21 cellular contexts compared by ENCODE assay signal in genomic region chr9:17481565-17481964, GRCh38.
DNase-seq lines count a peak whose midpoint lies in the region; ATAC-seq lines count a peak whose summit lies in the region.
"Had no signal": no experiment of that assay in that cellular context is flagged by ENCODE, and none has a peak within 500 bp of the region (broad histone marks: within the 10 kb centered on the region; RNA-seq: fewer than 3 reads in every experiment).

No MANE protein-coding gene starts in this region.

- H3K4me3 ChIP-seq in H7 (ENCODE audit: insufficient read depth, low read depth, low read length), result no peak overlapping the region
- H3K4me3 ChIP-seq: breast epithelium, esophagus squamous epithelium, SJCRH30, skin epidermis had no signal

- H3K27me3 ChIP-seq in H7 (ENCODE audit: control insufficient read depth, insufficient read depth, low read length), result no peaks in the 10 kb centered on the region
- H3K27me3 ChIP-seq: BE2C, breast epithelium, esophagus squamous epithelium, SJCRH30 had no signal

- no peak for ATAC-seq in GM19324 (IDR thresholded peaks at IDR 0.05; ENCODE audit: low FRiP score, unreplicated experiment)
- ATAC-seq: T-cell had no signal

- DNase-seq in AG20443 (ENCODE audit: low spot score) (peak; percentile 3), H7 (peak; percentile 5), RPMI7951 (ENCODE audit: low read depth) (peak; percentile 2), iPS-NIHi7 (ENCODE audit: extremely low spot score) (peak; percentile 19), nucleus accumbens (lab: John Stamatoyannopoulos, UW) (no peak), NCI-H774 (lab: John Stamatoyannopoulos, UW) (no peak)
- no peak for DNase-seq in activated CD8-positive, alpha-beta memory T cell treated with anti-CD3 and anti-CD28 coated beads, Interleukin-2, amount 50 U/mL, for 4 hours
- DNase-seq: activated CD4-positive, alpha-beta T cell treated with anti-CD3 and anti-CD28 coated beads for 48 hours; activated naive CD4-positive, alpha-beta T cell treated with anti-CD3 and anti-CD28 coated beads for 36 hours; activated T-cell treated with anti-CD3 and anti-CD28 coated beads, Interleukin-2, amount 50 U/mL, for 48 hours; BE2C; esophagus squamous epithelium; kidney glomerular epithelial cell; NCI-H146; NCI-H510A; SJCRH30; stimulated activated CD4-positive, alpha-beta T cell treated with anti-CD3 and anti-CD28 coated beads, Interleukin-2, amount 100 ng/mL, for 24 hours; T-cell had no signal

- no peaks in the 10 kb centered on the region for H3K36me3 ChIP-seq in H7 (replicated peaks; ENCODE audit: control insufficient read depth, insufficient read depth, low read length)
- H3K36me3 ChIP-seq: BE2C, breast epithelium, esophagus squamous epithelium, SJCRH30 had no signal

Comparison
In these comparisons a context has a peak if more than half of its experiments do, and no peak if none do; other contexts are left out.
1. DNase-seq: peak in AG20443 (single experiment), H7 (single experiment), RPMI7951 (single experiment) and iPS-NIHi7 (single experiment); none in activated CD8-positive, alpha-beta memory T cell treated with anti-CD3 and anti-CD28 coated beads, Interleukin-2, amount 50 U/mL, for 4 hours (single experiment), nucleus accumbens (0 of 56) and NCI-H774 (single experiment).